12 cellular contexts compared by ENCODE assay signal in genomic region chr7:122902751-122903495, GRCh38. TPM values are rescaled to one million over a fixed set of nuclear protein-coding genes. Genes with fewer than 3 reads are reported as not detected.
DNase-seq lines count a peak whose midpoint lies in the region; ATAC-seq and TF ChIP-seq lines count a peak whose summit lies in the region.
"Had no signal": no experiment of that assay in that cellular context is flagged by ENCODE, and none has a peak within 500 bp of the region (broad histone marks: within the 10 kb centered on the region; RNA-seq: fewer than 3 reads in every experiment).

No MANE protein-coding gene starts in this region.

- no peaks in the 10 kb centered on the region for H3K36me3 ChIP-seq in KMS-11 (ENCODE audit: insufficient read depth)
- H3K36me3 ChIP-seq in WERI-Rb-1, result no peaks in the 10 kb centered on the region
- H3K36me3 ChIP-seq: neutrophil had no signal

- H3K4me2 ChIP-seq in KMS-11, result no peak overlapping the region

- DNase-seq in AG10803 (ENCODE audit: low read depth) (peak; percentile 1), chondrocyte (ENCODE audit: low spot score) (no peak), WERI-Rb-1 (no peak), NCI-H748 (lab: John Stamatoyannopoulos, UW; ENCODE audit: unreplicated experiment) (no peak), NCI-H187 treated with DMSO at 0.1 percent for 48 hours (lab: John Stamatoyannopoulos, UW) (no peak)
- DNase-seq: activated CD4-positive, alpha-beta memory T cell treated with anti-CD3 and anti-CD28 coated beads, Interleukin-2, amount 10 ng/mL, durations not matched to agents 7 days and 5 days; stimulated activated CD4-positive, alpha-beta T cell treated with anti-CD3 and anti-CD28 coated beads, Interleukin-2, amount 100 ng/mL, for 24 hours had no signal

- H4K20me1 ChIP-seq in KMS-11 (ENCODE audit: insufficient read depth), result no peaks in the 10 kb centered on the region

- TF ChIP-seq CTCF in AG10803 (conservative IDR thresholded peaks at IDR 0.05; ENCODE audit: low read length), result peak; percentile 19; the same call in 1 of the 2 replicates
- peak; percentile 55 for TF ChIP-seq CTCF in KMS-11 (conservative IDR thresholded peaks at IDR 0.05; ENCODE audit: low read depth, low read length)
- TF ChIP-seq CTCF in chondrocyte (IDR thresholded peaks at IDR 0.05), result peak; percentile 34
- no peak for TF ChIP-seq CTCF in WERI-Rb-1 (IDR thresholded peaks at IDR 0.05; ENCODE audit: low read depth, low read length)

- H3K9me3 ChIP-seq in WERI-Rb-1 (ENCODE audit: severe bottlenecking), result no peaks in the 10 kb centered on the region
- H3K9me3 ChIP-seq: neutrophil had no signal

- no peaks in the 10 kb centered on the region for H3K4me1 Mint-ChIP-seq in chondrocyte (ENCODE audit: low read depth)
- H3K4me1 Mint-ChIP-seq: activated CD4-positive, alpha-beta memory T cell treated with anti-CD3 and anti-CD28 coated beads, Interleukin-2, amount 10 ng/mL, durations not matched to agents 7 days and 5 days had no signal

- peaks cover 12% of the 10 kb centered on the region for H3K27me3 Mint-ChIP-seq in chondrocyte (ENCODE audit: low read depth)
- H3K27me3 Mint-ChIP-seq: activated CD4-positive, alpha-beta memory T cell treated with anti-CD3 and anti-CD28 coated beads, Interleukin-2, amount 10 ng/mL, durations not matched to agents 7 days and 5 days had no signal

- H3K79me2 ChIP-seq in KMS-11 (ENCODE audit: insufficient read depth, low read depth), result no peaks in the 10 kb centered on the region

- no peaks in the 10 kb centered on the region for H3K9me3 Mint-ChIP-seq in chondrocyte (ENCODE audit: low read depth)

- H3K4me1 ChIP-seq in KMS-11 (ENCODE audit: low read depth, poor library complexity, severe bottlenecking), result no peaks in the 10 kb centered on the region

- H3K9ac ChIP-seq in KMS-11, result no peak overlapping the region

- ATAC-seq in GM19463 (IDR thresholded peaks at IDR 0.05; ENCODE audit: unreplicated experiment) (peak; percentile 65), HG03095 (IDR thresholded peaks at IDR 0.05; ENCODE audit: unreplicated experiment) (no peak)

- H3K36me3 Mint-ChIP-seq in chondrocyte (ENCODE audit: low read depth), result no peaks in the 10 kb centered on the region

- H3K27ac ChIP-seq in KMS-11 (no peak overlapping the region), WERI-Rb-1 (no peak overlapping the region)
- H3K27ac ChIP-seq: epithelial cell of prostate, neutrophil had no signal

- no peak overlapping the region for H3K4me3 Mint-ChIP-seq in chondrocyte (ENCODE audit: unreplicated experiment)
- H3K4me3 Mint-ChIP-seq: activated CD4-positive, alpha-beta memory T cell treated with anti-CD3 and anti-CD28 coated beads, Interleukin-2, amount 10 ng/mL, durations not matched to agents 7 days and 5 days had no signal

- H3K4me3 ChIP-seq in AG10803 (ENCODE audit: low read length) (no peak overlapping the region), KMS-11 (IDR thresholded peaks at IDR 0.05; ENCODE audit: insufficient read depth, low read depth, low read length) (no peak overlapping the region), WERI-Rb-1 (ENCODE audit: low read depth, low read length) (no peak overlapping the region)

- no peaks in the 10 kb centered on the region for H3K27me3 ChIP-seq in KMS-11 (ENCODE audit: insufficient read depth, low read depth)
- no peaks in the 10 kb centered on the region for H3K27me3 ChIP-seq in WERI-Rb-1 (ENCODE audit: insufficient read depth, low read depth, severe bottlenecking)
- H3K27me3 ChIP-seq: neutrophil had no signal

- H2AFZ ChIP-seq in KMS-11 (ENCODE audit: low read depth), result no peak overlapping the region

- no peak overlapping the region for H3K27ac Mint-ChIP-seq in chondrocyte (ENCODE audit: unreplicated experiment)
- H3K27ac Mint-ChIP-seq: activated CD4-positive, alpha-beta memory T cell treated with anti-CD3 and anti-CD28 coated beads, Interleukin-2, amount 10 ng/mL, durations not matched to agents 7 days and 5 days had no signal

RNA-seq across cellular contexts. Expression of gene CADPS2, which starts 16.7 kb away (rescaled TPM):
- 0.32 to 1.7 TPM (median 0.41 TPM) in 3 replicates for total RNA-seq in chondrocyte
- total RNA-seq: activated CD4-positive, alpha-beta memory T cell treated with anti-CD3 and anti-CD28 coated beads, Interleukin-2, amount 10 ng/mL, durations not matched to agents 7 days and 5 days had no signal
